Comparison of ENCODE assay signal across 8 cellular contexts in genomic region chr1:234154320-234155251, GRCh38.
A peak's percentile ranks its signal among the peaks of the same experiment; 100 is the strongest.
DNase-seq lines count a peak whose midpoint lies in the region; ATAC-seq and TF ChIP-seq lines count a peak whose summit lies in the region.

No MANE protein-coding gene starts in this region.

- H3K4me1 ChIP-seq in HAP-1 (no peaks in the 10 kb centered on the region), sigmoid colon (no peaks in the 10 kb centered on the region)

- H3K4me3 ChIP-seq in HAP-1 (no peak overlapping the region), sigmoid colon (no peak overlapping the region)

- H3K36me3 ChIP-seq in HAP-1 (replicated peaks), result no peaks in the 10 kb centered on the region
- no peaks in the 10 kb centered on the region for H3K36me3 ChIP-seq in sigmoid colon

- no peak for TF ChIP-seq EP300 in sigmoid colon (IDR thresholded peaks at IDR 0.05)

- 41 to 48% methylated on average over 7 of the region's 7 CpGs for WGBS in sigmoid colon, 2 donors

- H3K27me3 ChIP-seq in HAP-1 (ENCODE audit: low read depth), result no peaks in the 10 kb centered on the region
- no peaks in the 10 kb centered on the region for H3K27me3 ChIP-seq in sigmoid colon

- TF ChIP-seq CTCF in VCaP (conservative IDR thresholded peaks at IDR 0.05) (peak; percentile 83), sigmoid colon (IDR thresholded peaks at IDR 0.05) (peak in 3 of 4 experiments; percentile 35 to 60 (median 59))

- no peak for ATAC-seq in GM18858 (IDR thresholded peaks at IDR 0.05; ENCODE audit: unreplicated experiment)

- intact Hi-C loops in sigmoid colon (cut with DNase I), result no loop called here

- peak; percentile 86 for DNase-seq in DMS 273 (lab: John Stamatoyannopoulos, UW; ENCODE audit: unreplicated experiment)
- DNase-seq in DMS 273 treated with DMSO at 0.1 percent for 48 hours (lab: John Stamatoyannopoulos, UW), result no peak
- peak; percentile 58 to 68 for DNase-seq in HAP-1 (ENCODE audit: low spot score in 2 of 2)
- peak; percentile 67 for DNase-seq in NCI-H2171 (lab: John Stamatoyannopoulos, UW)
- DNase-seq in glomerular visceral epithelial cell (ENCODE audit: extremely low spot score), result peak; percentile 81
- DNase-seq in sigmoid colon, result no peak

- no peak for TF ChIP-seq POLR2A in sigmoid colon (IDR thresholded peaks at IDR 0.05)

- H3K27ac ChIP-seq in VCaP (no peak overlapping the region), sigmoid colon (no peak overlapping the region)

- H3K9me3 ChIP-seq in HAP-1 (no peaks in the 10 kb centered on the region), sigmoid colon (no peaks in the 10 kb centered on the region)

- in situ Hi-C loops in HAP-1 (cut with MboI; ENCODE audit: low sequenced_read_pairs), result no loop called here

Comparison
In these comparisons a context has a peak if more than half of its experiments do, and no peak if none do; other contexts are left out.
1. DNase-seq: peak in DMS 273 (single experiment), HAP-1 (2 of 2), NCI-H2171 (single experiment) and glomerular visceral epithelial cell (single experiment); none in DMS 273 treated with DMSO at 0.1 percent for 48 hours (single experiment) and sigmoid colon (single experiment).